In genomic region chr1:210597555-210598134, GRCh38 we compare ENCODE assay signal across 8 cellular contexts.
DNase-seq lines count a peak whose midpoint lies in the region; ATAC-seq and TF ChIP-seq lines count a peak whose summit lies in the region.

No MANE protein-coding gene starts in this region.

- POLR2A ChIA-PET in AG04450 (lab: Yijun Ruan, JAX), result interaction anchor here (0.6 to 1.1 kb wide), 2 partner anchors 81 to 158 kb away, joined by 3 to 7 read pairs; no protein-coding TSS in a partner anchor

- H2AFZ ChIP-seq in MM.1S (ENCODE audit: low read length), result no peak overlapping the region

- H3F3A ChIP-seq in MM.1S (ENCODE audit: insufficient read depth, low read length), result no peaks in the 10 kb centered on the region

- no peaks in the 10 kb centered on the region for H4K20me1 ChIP-seq in MM.1S (ENCODE audit: insufficient read depth, low read length)

- no peaks in the 10 kb centered on the region for H3K4me1 ChIP-seq in HUES48 (ENCODE audit: control insufficient read depth, insufficient read depth, low read length)
- H3K4me1 ChIP-seq in MM.1S (ENCODE audit: low read length), result no peaks in the 10 kb centered on the region

- intact Hi-C loops in sciatic nerve (cut with DNase I), result no loop called here

- H3K9me2 ChIP-seq in MM.1S (replicated peaks; ENCODE audit: insufficient read depth, low read length), result no peaks in the 10 kb centered on the region

- no peaks in the 10 kb centered on the region for H3K79me2 ChIP-seq in MM.1S (ENCODE audit: low read length)

- peak; percentile 84 for ATAC-seq in GM21423 (IDR thresholded peaks at IDR 0.05; ENCODE audit: unreplicated experiment)
- peak; percentile 67 for ATAC-seq in sciatic nerve

- DNase-seq in AG04450 (ENCODE audit: low read depth, low spot score) (peak; percentile 85), cardiac fibroblast (ENCODE audit: low read depth in 2 of 2) (peak; percentile 72 to 87), sciatic nerve (ENCODE audit: low spot score) (no peak), MM.1S (no peak), T-helper 9 cell (no peak)
- DNase-seq in activated naive CD4-positive, alpha-beta T cell treated with Interleukin-2 at 50 U/mL for 16 hours, result no peak

- no peak overlapping the region for H3K9ac ChIP-seq in HUES48 (ENCODE audit: low read depth, low read length)
- no peak overlapping the region for H3K9ac ChIP-seq in MM.1S (ENCODE audit: low read length)

- no peak overlapping the region for H3K4me2 ChIP-seq in MM.1S (ENCODE audit: low read depth, low read length)

- H3K36me3 ChIP-seq in HUES48 (ENCODE audit: control insufficient read depth, insufficient read depth, low read length) (no peaks in the 10 kb centered on the region), MM.1S (replicated peaks; ENCODE audit: insufficient read depth, low read length) (no peaks in the 10 kb centered on the region)

- 0 out of 2 replicates have a peak, but pooled peaks have one; percentile 1 for TF ChIP-seq CTCF in AG04450 (IDR thresholded peaks at IDR 0.05; ENCODE audit: low read depth, low read length)
- TF ChIP-seq CTCF in cardiac fibroblast (IDR thresholded peaks at IDR 0.05; ENCODE audit: low read depth, low read length), result no peak
- TF ChIP-seq CTCF in MM.1S (IDR thresholded peaks at IDR 0.05; ENCODE audit: low read length), result no peak

- CTCF ChIA-PET in AG04450 (lab: Charles Lee), result interaction anchor here (0.6 to 3.5 kb wide), 5 partner anchors 14 to 537 kb away, joined by 3 to 26 read pairs (median 6); partner anchors contain the start of gene KCNH1

- H3K27ac ChIP-seq in AG04450 (ENCODE audit: low read depth, low read length), result peak overlapping the region; percentile 100
- peak overlapping the region; percentile 29 for H3K27ac ChIP-seq in HUES48 (ENCODE audit: low read depth, low read length)
- no peak overlapping the region for H3K27ac ChIP-seq in MM.1S (ENCODE audit: low read length)

- H3K4me3 ChIP-seq in AG04450 (ENCODE audit: low read depth, low read length) (no peak overlapping the region), HUES48 (ENCODE audit: low read depth, low read length) (no peak overlapping the region), cardiac fibroblast (replicated peaks in 1 of 2; ENCODE audit: low read depth in 2 of 2, low read length in 2 of 2) (no peak overlapping the region), MM.1S (ENCODE audit: low read length) (no peak overlapping the region)

- no peaks in the 10 kb centered on the region for H3K9me3 ChIP-seq in AG04450 (ENCODE audit: control insufficient read depth, insufficient read depth, low read length)
- no peaks in the 10 kb centered on the region for H3K9me3 ChIP-seq in HUES48 (ENCODE audit: control insufficient read depth, insufficient read depth, low read length)
- no peaks in the 10 kb centered on the region for H3K9me3 ChIP-seq in MM.1S (replicated peaks; ENCODE audit: insufficient read depth, low read length)

- H3K27me3 ChIP-seq in AG04450 (ENCODE audit: control insufficient read depth, insufficient read depth, low read length) (no peaks in the 10 kb centered on the region), HUES48 (ENCODE audit: control insufficient read depth, insufficient read depth, low read length) (no peaks in the 10 kb centered on the region), MM.1S (replicated peaks; ENCODE audit: insufficient read depth, low read length) (no peaks in the 10 kb centered on the region)

Comparison
In these comparisons a context has a peak if more than half of its experiments do, and no peak if none do; other contexts are left out.
1. DNase-seq: peak in AG04450 (single experiment) and cardiac fibroblast (2 of 2); none in sciatic nerve (single experiment), activated naive CD4-positive, alpha-beta T cell treated with Interleukin-2 at 50 U/mL for 16 hours (single experiment), MM.1S (single experiment) and T-helper 9 cell (single experiment).